Comparison of ENCODE assay signal across 8 cellular contexts in genomic region chr3:106333911-106334618, GRCh38.
DNase-seq lines count a peak whose midpoint lies in the region; ATAC-seq and TF ChIP-seq lines count a peak whose summit lies in the region.

No MANE protein-coding gene starts in this region.

- peak; percentile 66 for ATAC-seq in GM21825 (IDR thresholded peaks at IDR 0.05; ENCODE audit: unreplicated experiment)
- 0 out of 3 replicates have a peak, but pooled peaks have one; percentile 24 for ATAC-seq in SK-N-SH treated with all-trans-retinoic acid at 6 μM for 48 hours

- H3K9me3 Mint-ChIP-seq in CD4-positive, alpha-beta memory T cell = peaks cover 0 to 3% (median under 1%) of the 10 kb centered on the region in 8 donors

- peaks cover 53% of the 10 kb centered on the region for H3K4me1 ChIP-seq in CD4-positive, alpha-beta memory T cell (ENCODE audit: insufficient read depth, low read length)

- no peak for TF ChIP-seq CTCF in fibroblast of the aortic adventitia (IDR thresholded peaks at IDR 0.05; ENCODE audit: insufficient read depth, low read length)

- H3K4me3 ChIP-seq in CD4-positive, alpha-beta memory T cell (ENCODE audit: low read length in 2 of 2) = peak overlapping the region in 1 of 2 donors; percentile 8
- no peak overlapping the region for H3K4me3 ChIP-seq in fibroblast of the aortic adventitia (ENCODE audit: low read depth, low read length)

- DNase-seq in CD4-positive, alpha-beta memory T cell = peak in 4 of 5 donors; percentile 17 to 66 (median 28)
- peak; percentile 59 for DNase-seq in fibroblast of the aortic adventitia (ENCODE audit: low read depth)
- peak; percentile 56 for DNase-seq in stromal cell of bone marrow (ENCODE audit: low read depth)
- no peak for DNase-seq in RKO (ENCODE audit: low spot score)
- DNase-seq in NCI-H526 treated with DMSO at 0.1 percent for 48 hours (lab: John Stamatoyannopoulos, UW) = no peak
- DNase-seq in HPDE6-E6E7 (ENCODE audit: extremely low spot score) = no peak

- no peaks in the 10 kb centered on the region for H3K27me3 ChIP-seq in CD4-positive, alpha-beta memory T cell (ENCODE audit: insufficient read depth, low read length)

- H3K9me3 ChIP-seq in CD4-positive, alpha-beta memory T cell (ENCODE audit: control insufficient read depth in 1 of 2, low read length in 2 of 2) = no peaks in the 10 kb centered on the region

- CTCF ChIA-PET in CD4-positive, alpha-beta memory T cell (lab: Charles Lee; ENCODE audit: partially characterized antibody) = interaction anchor here (0.9 kb wide), 1 partner anchor 40 kb away, joined by 3 read pairs; no protein-coding TSS in a partner anchor

- no peaks in the 10 kb centered on the region for H3K36me3 Mint-ChIP-seq in CD4-positive, alpha-beta memory T cell

- POLR2A ChIA-PET in CD4-positive, alpha-beta memory T cell (lab: Charles Lee; ENCODE audit: partially characterized antibody) = no interaction called here

- no peaks in the 10 kb centered on the region for H3K36me3 ChIP-seq in CD4-positive, alpha-beta memory T cell (ENCODE audit: insufficient read depth, low read length)

- intact Hi-C loops in CD4-positive, alpha-beta memory T cell (cut with micrococcal nuclease) = loop anchor here (5.0 kb wide), 2 partner anchors 582 to 647 kb away; no protein-coding TSS in a partner anchor

- H3K27ac Mint-ChIP-seq in CD4-positive, alpha-beta memory T cell = peak overlapping the region; percentile 25 to 68 (median 43)

- H3K4me3 Mint-ChIP-seq in CD4-positive, alpha-beta memory T cell = peak overlapping the region; percentile 14 to 71 (median 56)

- peaks cover 37 to 70% (median 50%) of the 10 kb centered on the region in 4 donors for H3K4me1 Mint-ChIP-seq in CD4-positive, alpha-beta memory T cell

- no peak overlapping the region for H3K27ac ChIP-seq in CD4-positive, alpha-beta memory T cell (ENCODE audit: low read depth, low read length)

- no peaks in the 10 kb centered on the region for H3K27me3 Mint-ChIP-seq in CD4-positive, alpha-beta memory T cell

TF ChIP-seq in SK-N-SH treated with all-trans-retinoic acid at 6 μM for 48 hours, 23 proteins besides CTCF, POLR2A, EP300 and RAD21:
- no peak for TF ChIP-seq POU6F1 (CRISPR knock-in tag; IDR thresholded peaks at IDR 0.05; ENCODE audit: borderline replicate concordance, low read depth)
- TF ChIP-seq ZC3H10 (CRISPR knock-in tag; IDR thresholded peaks at IDR 0.05) = no peak
- no peak for TF ChIP-seq ZNF8 (CRISPR knock-in tag; IDR thresholded peaks at IDR 0.05)
- no peak for TF ChIP-seq CSRNP3 (CRISPR knock-in tag; IDR thresholded peaks at IDR 0.05)
- no peak for TF ChIP-seq ESRRG (CRISPR knock-in tag; IDR thresholded peaks at IDR 0.05)
- no peak for TF ChIP-seq TOX (CRISPR knock-in tag; IDR thresholded peaks at IDR 0.05; ENCODE audit: borderline replicate concordance)
- TF ChIP-seq GLIS3 (CRISPR knock-in tag; IDR thresholded peaks at IDR 0.05) = no peak
- no peak for TF ChIP-seq OSR1 (CRISPR knock-in tag; IDR thresholded peaks at IDR 0.05)
- TF ChIP-seq SNAI2 (CRISPR knock-in tag; IDR thresholded peaks at IDR 0.05) = no peak
- TF ChIP-seq TSHZ2 (CRISPR knock-in tag; IDR thresholded peaks at IDR 0.05) = no peak
- no peak for TF ChIP-seq ZNF565 (CRISPR knock-in tag; conservative IDR thresholded peaks at IDR 0.05; ENCODE audit: low read depth)
- TF ChIP-seq BACH2 (CRISPR knock-in tag; IDR thresholded peaks at IDR 0.05; ENCODE audit: borderline replicate concordance) = no peak
- TF ChIP-seq CREB5 (CRISPR knock-in tag; IDR thresholded peaks at IDR 0.05; ENCODE audit: low read depth) = no peak
- no peak for TF ChIP-seq ZFP30 (CRISPR knock-in tag; IDR thresholded peaks at IDR 0.05)
- no peak for TF ChIP-seq RARB (CRISPR knock-in tag; IDR thresholded peaks at IDR 0.05)

Comparison
In these comparisons a context has a peak if more than half of its experiments do, and no peak if none do; other contexts are left out.
1. DNase-seq: peak in CD4-positive, alpha-beta memory T cell (4 of 5), fibroblast of the aortic adventitia (single experiment) and stromal cell of bone marrow (single experiment); none in RKO (single experiment), NCI-H526 treated with DMSO at 0.1 percent for 48 hours (single experiment) and HPDE6-E6E7 (single experiment).